In genomic region chr19:31349160-31349881, GRCh38 we compare ENCODE assay signal across 8 cellular contexts. TPM values are rescaled to one million over a fixed set of nuclear protein-coding genes. Genes with fewer than 3 reads are reported as not detected.
DNase-seq lines count a peak whose midpoint lies in the region; ATAC-seq, FAIRE-seq and TF ChIP-seq lines count a peak whose summit lies in the region.

Gene TSHZ3 (minus strand): TSS chr19:31349436. CDS start chr19:31349219, 217 bp downstream.

- POLR2A ChIA-PET in H1 (lab: Charles Lee; ENCODE audit: partially characterized antibody) = no interaction called here

- peaks cover 0 to 15% of the 10 kb centered on the region in 2 experiments for H4K20me1 ChIP-seq in H1 (replicated peaks in 1 of 2; ENCODE audit: control insufficient read depth in 1 of 2, insufficient read depth in 2 of 2, low read length in 2 of 2)

- no peak for TF ChIP-seq POLR2A in H1 (IDR thresholded peaks at IDR 0.05; ENCODE audit: control extremely low read depth in 1 of 2, low read depth in 2 of 2, low read length in 2 of 2)

- H2AK5ac ChIP-seq in H1 (ENCODE audit: low read depth, low read length) = no peak within 1 kb of the TSS

- TF ChIP-seq CTCF in WI38 (IDR thresholded peaks at IDR 0.05; ENCODE audit: low read depth, low read length) (no peak), H1 (IDR thresholded peaks at IDR 0.05; ENCODE audit: control extremely low read depth in 1 of 3, insufficient read depth in 1 of 3, low read depth in 1 of 3, low read length in 3 of 3) (no peak), lung (IDR thresholded peaks at IDR 0.05; ENCODE audit: control extremely low read depth, extremely low read depth) (no peak)

- no peak within 1 kb of the TSS for H2AFZ ChIP-seq in H1 (ENCODE audit: low read length)

- H3K9me3 ChIP-seq in H1 (ENCODE audit: insufficient read depth in 2 of 2, low read depth in 1 of 2, low read length in 1 of 2) = no peaks in the 10 kb centered on the region
- peaks cover 0 to 4% of the 10 kb centered on the region in 2 donors for H3K9me3 ChIP-seq in lung (ENCODE audit: control insufficient read depth in 2 of 2, insufficient read depth in 1 of 2, low read length in 1 of 2)

- H4K5ac ChIP-seq in H1 (ENCODE audit: insufficient read length, low read depth, low read length) = no peak within 1 kb of the TSS

- no peak within 1 kb of the TSS for H2BK15ac ChIP-seq in H1 (ENCODE audit: low read length)

- no peak within 1 kb of the TSS for H2BK5ac ChIP-seq in H1 (ENCODE audit: low read depth, low read length)

- no peak for TF ChIP-seq RAD21 in H1 (IDR thresholded peaks at IDR 0.05 in 1 of 2, conservative IDR thresholded peaks at IDR 0.05 in 1 of 2; ENCODE audit: low read depth in 2 of 2, low read length in 2 of 2)

- peak; percentile 52 for DNase-seq in stimulated activated CD4-positive, alpha-beta T cell treated with anti-CD3 and anti-CD28 coated beads, Interleukin-12 subunit alpha, Interleukin-12 subunit beta, amount 100 ng/mL, for 4 hours
- DNase-seq in stimulated activated CD4-positive, alpha-beta T cell treated with anti-CD3 and anti-CD28 coated beads, Interleukin-2, amount 100 ng/mL, for 48 hours = no peak
- DNase-seq in H1 (ENCODE audit: low read depth in 1 of 2, low spot score in 2 of 2) (peak in 1 of 2 experiments; percentile 80), lung (ENCODE audit: low spot score) (peak; percentile 73), NCI-H1694 (lab: John Stamatoyannopoulos, UW) (no peak)
- peak; percentile 54 for DNase-seq in stimulated activated CD8-positive, alpha-beta memory T cell treated with anti-CD3 and anti-CD28 coated beads, Interleukin-4, amount 100 ng/mL, for 48 hours

- no peak within 1 kb of the TSS for H2BK120ac ChIP-seq in H1 (replicated peaks; ENCODE audit: low read depth, low read length)

- ATAC-seq in lung (ENCODE audit: insufficient read depth, low FRiP score) = peak; percentile 59
- no peak for ATAC-seq in GM18907 (IDR thresholded peaks at IDR 0.05; ENCODE audit: unreplicated experiment)

- H3K4me3 ChIP-seq in WI38 (ENCODE audit: low read depth, low read length) (peak within 1 kb of the TSS; percentile 87), H1 (ENCODE audit: extremely low read depth in 1 of 4, insufficient read depth in 2 of 4, low read depth in 3 of 4, low read length in 4 of 4) (peak within 1 kb of the TSS; percentile 66 to 90 (median 72)), lung (peak within 1 kb of the TSS; percentile 86)

- no peak within 1 kb of the TSS for H2BK20ac ChIP-seq in H1 (ENCODE audit: low read length)

- no peak within 1 kb of the TSS for H3K14ac ChIP-seq in H1 (ENCODE audit: insufficient read length)

- CTCF ChIA-PET in H1 (lab: Charles Lee; ENCODE audit: partially characterized antibody) = interaction anchor here (0.6 kb wide), 1 partner anchor 570 kb away, joined by 3 read pairs; no protein-coding TSS in a partner anchor

- H3K79me1 ChIP-seq in H1 (ENCODE audit: low read depth, low read length) = no peaks in the 10 kb centered on the region

- peaks cover 29% of the 10 kb centered on the region; the same call in 1 of the 2 replicates for H3K23me2 ChIP-seq in H1 (ENCODE audit: low read depth, low read length)

- H3K36me3 ChIP-seq in H1 (ENCODE audit: control insufficient read depth in 2 of 4, insufficient read depth in 4 of 4, low read length in 3 of 4) (no peaks in the 10 kb centered on the region), lung (ENCODE audit: control insufficient read depth in 2 of 2, insufficient read depth in 2 of 2, low read length in 2 of 2) (no peaks in the 10 kb centered on the region)

- H3K18ac ChIP-seq in H1 (ENCODE audit: extremely low read depth, low read length) = peak within 1 kb of the TSS; percentile 60

- no CpG with 5 or more reads among the region's 86 CpGs for WGBS in H1 (ENCODE audit: extremely low coverage in 1 of 2, insufficient coverage in 1 of 2, insufficient read length in 1 of 2, insufficient replicate concordance in 2 of 2, low coverage in 1 of 2, low lambda C conversion rate in 2 of 2, missing lambda C conversion rate in 1 of 2), 2 experiments
- WGBS in lung, 2 donors = 1 to 2% methylated on average over 46 to 86 of the region's 86 CpGs

- H3K9ac ChIP-seq in H1 (replicated peaks in 1 of 4; ENCODE audit: extremely low read depth in 1 of 4, low read depth in 3 of 4, low read length in 3 of 4) = no peak within 1 kb of the TSS

- H3K27ac ChIP-seq in H1 (ENCODE audit: low read depth, low read length) = no peak within 1 kb of the TSS
- H3K27ac ChIP-seq in lung (ENCODE audit: low read depth in 1 of 2, low read length in 1 of 2) = peak within 1 kb of the TSS; percentile 69 to 87

- no peak within 1 kb of the TSS for H2BK12ac ChIP-seq in H1 (ENCODE audit: low read depth, low read length)

- H3K4me1 ChIP-seq in H1 (replicated peaks in 1 of 4; ENCODE audit: control insufficient read depth in 3 of 4, insufficient read depth in 4 of 4, low read length in 3 of 4) = peaks cover 15 to 29% (median 17%) of the 10 kb centered on the region in 4 experiments
- peaks cover 0 to 12% of the 10 kb centered on the region in 2 donors for H3K4me1 ChIP-seq in lung (ENCODE audit: control insufficient read depth in 2 of 2, insufficient read depth in 2 of 2, low read length in 2 of 2)

- H3K27me3 ChIP-seq in H1 (replicated peaks in 1 of 4; ENCODE audit: control insufficient read depth in 3 of 4, extremely low read depth in 1 of 4, insufficient read depth in 3 of 4, low read length in 3 of 4) (peaks cover 27 to 59% (median 44%) of the 10 kb centered on the region in 4 experiments; a peak in 6 of 7 replicates), lung (ENCODE audit: control insufficient read depth, insufficient read depth) (no peaks in the 10 kb centered on the region)

- H3K79me2 ChIP-seq in H1 (ENCODE audit: control insufficient read depth in 1 of 2, insufficient read depth in 2 of 2, low read length in 2 of 2) = peaks cover 0 to 41% of the 10 kb centered on the region in 2 experiments; a peak in 2 of 4 replicates

- no peak within 1 kb of the TSS for H3K23ac ChIP-seq in H1 (ENCODE audit: insufficient read length)

- peak in 1 of 2 experiments; percentile 14; a peak in 1 of 3 replicates for TF ChIP-seq EP300 in H1 (IDR thresholded peaks at IDR 0.05; ENCODE audit: borderline replicate concordance in 1 of 2, low read depth in 2 of 2, low read length in 2 of 2)

- no peak for FAIRE-seq in H1 (lab: Jason Lieb, UNC)

- H3K56ac ChIP-seq in H1 (replicated peaks; ENCODE audit: insufficient read length, low read depth, low read length) = no peak within 1 kb of the TSS

- H3K4ac ChIP-seq in H1 (replicated peaks; ENCODE audit: insufficient read length, low read depth, low read length) = no peak within 1 kb of the TSS

- no peak within 1 kb of the TSS for H4K91ac ChIP-seq in H1 (replicated peaks; ENCODE audit: insufficient read length, low read length)

- no peak within 1 kb of the TSS; the same call in 1 of the 2 replicates for H4K8ac ChIP-seq in H1 (ENCODE audit: extremely low read depth, insufficient read depth, low read length)

- H3K4me2 ChIP-seq in H1 (ENCODE audit: insufficient read depth in 1 of 2, low read depth in 2 of 2, low read length in 2 of 2) = peak within 1 kb of the TSS; percentile 88 to 93

TF ChIP-seq in H1, 55 proteins besides CTCF, POLR2A, EP300 and RAD21:
- TF ChIP-seq USF2 (IDR thresholded peaks at IDR 0.05; ENCODE audit: low read length) (no peak), BACH1 (IDR thresholded peaks at IDR 0.05; ENCODE audit: low read length) (no peak), KDM4A (IDR thresholded peaks at IDR 0.05; ENCODE audit: low read depth, low read length, severe bottlenecking) (peak; percentile 62), PHF8 (conservative IDR thresholded peaks at IDR 0.05; ENCODE audit: low read depth, low read length) (0 out of 2 replicates have a peak, but pooled peaks have one; percentile 1), E2F6 (IDR thresholded peaks at IDR 0.05) (no peak), SIN3A (conservative IDR thresholded peaks at IDR 0.05 in 1 of 2, IDR thresholded peaks at IDR 0.05 in 1 of 2; ENCODE audit: low read depth in 1 of 2, low read length in 2 of 2) (0 out of 4 replicates have a peak, but pooled peaks of 1 of the 2 experiments have one; percentile 37)

RNA-seq across cellular contexts. Expression of gene TSHZ3, which starts in this region (rescaled TPM):
- total RNA-seq in H1 (2021; fragmentation: NEBNext Ultra II Directional; extraction: Animal tissue kit (Norgen Biotek cat#: 25700)) = 9.3 and 12.3 TPM in 2 replicates
- polyA plus RNA-seq in H1 (2011; rRNA removed) (3.1 and 3.8 TPM in 2 replicates), lung (1 to 10 TPM; 1.9 to 4.6 TPM)
- polyA plus RNA-seq in H1 (2011; cell fraction: cytosol; rRNA removed) = 2.3 TPM
- polyA plus RNA-seq in H1 (2011; cell fraction: nucleus; rRNA removed) = 10.5 TPM
- 5.8 to 7.8 TPM (median 6.4 TPM) in 4 replicates for polyA plus RNA-seq in H1 (2012, experiment 1 of 2)
- polyA plus RNA-seq in H1 (2012, experiment 2 of 2) = 4.2 TPM
- polyA plus RNA-seq in H1 (2013, experiment 1 of 2) = 15.1 TPM
- 14.7 TPM for polyA plus RNA-seq in H1 (2013, experiment 2 of 2)
- polyA minus RNA-seq in H1 (2011; rRNA and poly(A)+ RNA removed) = 5.5 TPM in 2 replicates
- polyA minus RNA-seq in H1 (2011; cell fraction: cytosol; rRNA and poly(A)+ RNA removed) = 5.1 TPM
- polyA minus RNA-seq in H1 (2011; cell fraction: nucleus; rRNA and poly(A)+ RNA removed) = 6.6 TPM
- total RNA-seq in lung = 10 to 100 TPM in 1 of 2 donors, 1 to 10 TPM in 1; 9.4 to 12.9 TPM

Comparison
In these comparisons a context has a peak if more than half of its experiments do, and no peak if none do; other contexts are left out.
1. DNase-seq: peak in stimulated activated CD4-positive, alpha-beta T cell treated with anti-CD3 and anti-CD28 coated beads, Interleukin-12 subunit alpha, Interleukin-12 subunit beta, amount 100 ng/mL, for 4 hours (single experiment), lung (single experiment) and stimulated activated CD8-positive, alpha-beta memory T cell treated with anti-CD3 and anti-CD28 coated beads, Interleukin-4, amount 100 ng/mL, for 48 hours (single experiment); none in stimulated activated CD4-positive, alpha-beta T cell treated with anti-CD3 and anti-CD28 coated beads, Interleukin-2, amount 100 ng/mL, for 48 hours (0 of 2) and NCI-H1694 (single experiment).
2. Peak in every context shown above with its lines, with median percentiles within 50 percentile points of each other: H3K4me3 ChIP-seq.